Comparison of ENCODE assay signal across 13 cellular contexts in the genomic region with DNA sequence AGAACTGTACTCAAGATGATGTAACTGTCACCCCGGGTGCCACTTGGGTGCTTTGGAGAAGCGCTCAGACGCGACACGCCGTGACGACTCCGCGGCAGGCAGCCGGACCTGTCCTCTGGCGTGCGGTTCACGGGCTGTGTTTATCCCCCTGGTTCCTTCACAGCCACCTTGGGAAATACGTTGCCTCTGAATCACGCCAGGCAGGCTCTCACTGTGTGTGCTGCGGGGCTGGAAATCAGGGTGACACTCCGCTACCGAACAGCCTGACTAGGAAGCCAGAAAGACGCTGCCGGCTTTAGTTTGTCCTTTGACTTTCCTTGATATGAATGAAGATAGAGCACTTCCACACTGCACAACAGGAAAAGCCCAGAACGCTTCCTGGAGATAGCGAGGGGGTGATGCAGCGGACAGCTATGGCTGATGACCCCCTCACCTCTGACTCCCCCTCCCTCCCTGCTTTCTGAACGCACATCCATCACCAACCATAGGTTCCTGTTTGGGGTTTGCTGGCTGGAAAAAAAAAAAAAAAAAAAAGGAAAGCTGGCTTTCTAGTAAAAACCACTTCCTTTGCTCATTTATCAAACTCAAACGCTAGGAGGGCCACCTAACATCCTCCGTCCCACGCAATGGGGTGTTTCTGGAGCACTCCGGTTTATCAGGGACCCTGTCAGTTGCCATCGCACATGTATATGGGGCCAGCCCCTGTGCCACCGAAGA. TPM values are rescaled to one million over a fixed set of nuclear protein-coding genes. Genes with fewer than 3 reads are reported as not detected.
DNase-seq lines count a peak whose midpoint lies in the region; ATAC-seq, FAIRE-seq and TF ChIP-seq lines count a peak whose summit lies in the region.
"Had no signal": no experiment of that assay in that cellular context is flagged by ENCODE, and none has a peak within 500 bp of the region (broad histone marks: within the 10 kb centered on the region; RNA-seq: fewer than 3 reads in every experiment).

No MANE protein-coding gene starts in this region.

- peaks cover 14% of the 10 kb centered on the region for H3K36me3 ChIP-seq in CD8-positive, alpha-beta T cell (ENCODE audit: insufficient read depth, low read length)
- H3K36me3 ChIP-seq in psoas muscle (ENCODE audit: insufficient read depth in 1 of 2, low read depth in 1 of 2) = peaks cover 0 to 50% of the 10 kb centered on the region in 2 donors
- H3K36me3 ChIP-seq: neutrophil had no signal

- ATAC-seq in CD8-positive, alpha-beta T cell = peak; percentile 73
- ATAC-seq in T-helper 17 cell (peak; percentile 58), GM21825 (IDR thresholded peaks at IDR 0.05; ENCODE audit: unreplicated experiment) (no peak), psoas muscle (no peak)

- POLR2A ChIA-PET in CD8-positive, alpha-beta T cell (lab: Charles Lee) = no interaction called here

- peaks cover 22% of the 10 kb centered on the region for H3K4me1 Mint-ChIP-seq in CD8-positive, alpha-beta T cell (ENCODE audit: low read depth)
- peaks cover 15% of the 10 kb centered on the region for H3K4me1 Mint-ChIP-seq in T-helper 17 cell
- peaks cover 25% of the 10 kb centered on the region for H3K4me1 Mint-ChIP-seq in activated naive CD8-positive, alpha-beta T cell (ENCODE audit: low read depth)
- no peaks in the 10 kb centered on the region for H3K4me1 Mint-ChIP-seq in nephron progenitor cell

- TF ChIP-seq POLR2A in H54 (IDR thresholded peaks at IDR 0.05; ENCODE audit: low read depth, low read length) = no peak

- no peaks in the 10 kb centered on the region for H3K9me3 Mint-ChIP-seq in CD8-positive, alpha-beta T cell
- no peaks in the 10 kb centered on the region for H3K9me3 Mint-ChIP-seq in activated naive CD8-positive, alpha-beta T cell (ENCODE audit: low read depth)
- H3K9me3 Mint-ChIP-seq in nephron progenitor cell = peaks cover 4% of the 10 kb centered on the region

- CTCF ChIA-PET in CD8-positive, alpha-beta T cell (lab: Charles Lee) = no interaction called here

- peak overlapping the region; percentile 67 for H3K4me3 Mint-ChIP-seq in CD8-positive, alpha-beta T cell
- H3K4me3 Mint-ChIP-seq in T-helper 17 cell = peak overlapping the region; percentile 74
- peak overlapping the region; percentile 78 for H3K4me3 Mint-ChIP-seq in activated naive CD8-positive, alpha-beta T cell
- no peak overlapping the region for H3K4me3 Mint-ChIP-seq in nephron progenitor cell

- peak overlapping the region; percentile 71 for H3K27ac Mint-ChIP-seq in CD8-positive, alpha-beta T cell
- H3K27ac Mint-ChIP-seq in T-helper 17 cell (no peak overlapping the region), nephron progenitor cell (peak overlapping the region; percentile 82)
- peak overlapping the region; percentile 54 for H3K27ac Mint-ChIP-seq in activated naive CD8-positive, alpha-beta T cell

- no peaks in the 10 kb centered on the region for H3K27me3 Mint-ChIP-seq in CD8-positive, alpha-beta T cell (ENCODE audit: low read depth)
- H3K27me3 Mint-ChIP-seq in T-helper 17 cell (no peaks in the 10 kb centered on the region), nephron progenitor cell (ENCODE audit: low read depth, poor library complexity) (no peaks in the 10 kb centered on the region)
- H3K27me3 Mint-ChIP-seq in activated naive CD8-positive, alpha-beta T cell = no peaks in the 10 kb centered on the region

- H3K4me1 ChIP-seq in CD8-positive, alpha-beta T cell (ENCODE audit: insufficient read depth, low read length) = peaks cover 18% of the 10 kb centered on the region
- H3K4me1 ChIP-seq in psoas muscle = no peaks in the 10 kb centered on the region

- WGBS in psoas muscle, 3 donors = 64 to 84% (median 77%) methylated on average over 30 of the region's 30 CpGs

- H3K36me3 Mint-ChIP-seq in CD8-positive, alpha-beta T cell = peaks cover 29% of the 10 kb centered on the region
- H3K36me3 Mint-ChIP-seq in T-helper 17 cell (ENCODE audit: low read depth) (no peaks in the 10 kb centered on the region), nephron progenitor cell (ENCODE audit: low read depth) (peaks cover 5% of the 10 kb centered on the region)
- peaks cover 9% of the 10 kb centered on the region for H3K36me3 Mint-ChIP-seq in activated naive CD8-positive, alpha-beta T cell

- peak in 2 of 7 experiments; percentile 0 to 16 for DNase-seq in CD8-positive, alpha-beta T cell
- DNase-seq in T-helper 17 cell = no peak
- DNase-seq in nephron progenitor cell = no peak
- no peak for DNase-seq in NCI-H1092 (lab: John Stamatoyannopoulos, UW)
- DNase-seq in psoas muscle = no peak
- no peak for DNase-seq in H54 (ENCODE audit: insufficient read length, low spot score)
- DNase-seq: effector CD4-positive, alpha-beta T cell; NCI-H524 had no signal

- peak overlapping the region; percentile 23 for H3K4me3 ChIP-seq in CD8-positive, alpha-beta T cell (ENCODE audit: low read depth, low read length)
- no peak overlapping the region for H3K4me3 ChIP-seq in psoas muscle

- no peaks in the 10 kb centered on the region for H3K27me3 ChIP-seq in CD8-positive, alpha-beta T cell (ENCODE audit: insufficient read depth, low read length)
- no peaks in the 10 kb centered on the region for H3K27me3 ChIP-seq in psoas muscle (ENCODE audit: insufficient read depth in 3 of 3, low read length in 2 of 3)

- TF ChIP-seq CTCF in CD8-positive, alpha-beta T cell (IDR thresholded peaks at IDR 0.05) = no peak
- TF ChIP-seq CTCF in nephron progenitor cell (IDR thresholded peaks at IDR 0.05) = no peak
- TF ChIP-seq CTCF in psoas muscle (IDR thresholded peaks at IDR 0.05) = no peak

- no peaks in the 10 kb centered on the region for H3K9me3 ChIP-seq in CD8-positive, alpha-beta T cell (ENCODE audit: low read length)
- H3K9me3 ChIP-seq in T-helper 17 cell (ENCODE audit: control insufficient read depth, low read length, poor library complexity, severe bottlenecking) (no peaks in the 10 kb centered on the region), psoas muscle (no peaks in the 10 kb centered on the region)
- H3K9me3 ChIP-seq: neutrophil had no signal

- intact Hi-C loops in CD8-positive, alpha-beta T cell (cut with DNase I, micrococcal nuclease) = no loop called here
- intact Hi-C loops in psoas muscle (cut with DNase I) = no loop called here

- no peak for FAIRE-seq in H54 (lab: Jason Lieb, UNC)
- FAIRE-seq: GM12891 had no signal

- H3K27ac ChIP-seq in CD8-positive, alpha-beta T cell (ENCODE audit: low read depth, low read length) = no peak overlapping the region
- H3K27ac ChIP-seq in psoas muscle = no peak overlapping the region
- H3K27ac ChIP-seq: C4-2B, neutrophil had no signal

RNA-seq across cellular contexts. Expression of gene GP6, which starts 3.7 kb away (rescaled TPM):
- total RNA-seq in CD8-positive, alpha-beta T cell = under 1 TPM; 0.56 to 0.57 TPM
- total RNA-seq in T-helper 17 cell (10 to 100 TPM in 1 of 2 donors, 1 to 10 TPM in 1; 1.8 to 22.1 TPM), psoas muscle (under 1 TPM in 2 of 4 donors, not detected in 2; 0.18 to 0.28 TPM)
- under 1 TPM; 0.09 to 0.38 (median 0.10) TPM for polyA plus RNA-seq in psoas muscle

RNA-seq across cellular contexts. Expression of gene RDH13, which starts 21.2 kb away (rescaled TPM):
- total RNA-seq in CD8-positive, alpha-beta T cell = 10 to 100 TPM; 12.4 to 13.4 TPM
- total RNA-seq in T-helper 17 cell (10 to 100 TPM; 11.3 to 12.9 TPM), psoas muscle (10 to 100 TPM in 3 of 4 donors, 1 to 10 TPM in 1; 4.5 to 18.0 (median 12.9) TPM)
- polyA plus RNA-seq in psoas muscle = 10 to 100 TPM; 11.5 to 15.1 (median 13.1) TPM

RNA-seq across cellular contexts. Expression of gene EPS8L1, which starts 33.9 kb away (rescaled TPM):
- total RNA-seq in CD8-positive, alpha-beta T cell = 1 to 10 TPM; 4.8 to 6.2 TPM
- total RNA-seq in T-helper 17 cell = 1 to 10 TPM; 1.8 to 3.3 TPM
- 1 to 10 TPM in 2 of 4 donors, under 1 TPM in 2; 0.53 to 2.5 (median 0.93) TPM for total RNA-seq in psoas muscle
- polyA plus RNA-seq in psoas muscle = 1 to 10 TPM in 2 of 3 donors, under 1 TPM in 1; 0.97 to 1.9 (median 1.4) TPM

Comparison
In these comparisons a context has a peak if more than half of its experiments do, and no peak if none do; other contexts are left out.
1. ATAC-seq: peak in CD8-positive, alpha-beta T cell (single experiment) and T-helper 17 cell (single experiment); none in GM21825 (single experiment) and psoas muscle (0 of 4).